In genomic region chr4:75821216-75821615, GRCh38 we compare ENCODE assay signal across 24 cellular contexts.
A peak's percentile ranks its signal among the peaks of the same experiment; 100 is the strongest.
DNase-seq lines count a peak whose midpoint lies in the region; ATAC-seq, FAIRE-seq and TF ChIP-seq lines count a peak whose summit lies in the region.
"Had no signal": no experiment of that assay in that cellular context is flagged by ENCODE, and none has a peak within 500 bp of the region (broad histone marks: within the 10 kb centered on the region; RNA-seq: fewer than 3 reads in every experiment).

No MANE protein-coding gene starts in this region.

- H3K4me1 Mint-ChIP-seq in activated naive CD4-positive, alpha-beta T cell treated with anti-CD3 and anti-CD28 coated beads for 36 hours (ENCODE audit: low read depth) = peaks cover 4% of the 10 kb centered on the region
- H3K4me1 Mint-ChIP-seq in GM23338 = no peaks in the 10 kb centered on the region
- H3K4me1 Mint-ChIP-seq: B cell; CD4-positive, CD25-positive, alpha-beta regulatory T cell had no signal

- in situ Hi-C loops in K562 (cut with MboI) = no loop called here

- TF ChIP-seq POLR2A in K562 (conservative IDR thresholded peaks at IDR 0.05) = no peak

- no peak overlapping the region for H3K4me3 ChIP-seq in GM23338
- H3K4me3 ChIP-seq in K562 = no peak overlapping the region
- H3K4me3 ChIP-seq: BLaER1 had no signal

- H3K9me3 Mint-ChIP-seq in activated naive CD4-positive, alpha-beta T cell treated with anti-CD3 and anti-CD28 coated beads for 36 hours = no peaks in the 10 kb centered on the region
- no peaks in the 10 kb centered on the region for H3K9me3 Mint-ChIP-seq in GM23338
- H3K9me3 Mint-ChIP-seq: CD4-positive, CD25-positive, alpha-beta regulatory T cell; CD8-positive, alpha-beta T cell had no signal

- peaks cover 3% of the 10 kb centered on the region for H3K9me1 ChIP-seq in K562 (ENCODE audit: control insufficient read depth, insufficient read depth, low read length)

- FAIRE-seq in K562 (lab: Jason Lieb, UNC) = no peak
- FAIRE-seq: A204.1, D721Med, GM12891, GM18507, H1 had no signal

- no peak overlapping the region for H3K9ac ChIP-seq in K562 (ENCODE audit: insufficient read depth in 1 of 2, low read depth in 2 of 2, low read length in 2 of 2)
- H3K9ac ChIP-seq: BLaER1 had no signal

- H2AFZ ChIP-seq in GM23338 (0 out of 2 replicates have a peak overlapping the region, but pooled peaks have one; percentile 16), K562 (ENCODE audit: low read depth, low read length) (peak overlapping the region; percentile 76)

- POLR2A ChIA-PET in K562 (lab: Yijun Ruan, JAX) = no interaction called here

- DNase-seq in NOMO-1 treated with DMSO at 0.1 percent for 48 hours (lab: John Stamatoyannopoulos, UW; ENCODE audit: unreplicated experiment) = peak; percentile 8
- no peak for DNase-seq in NOMO-1 treated with dmso at 0.1 percent for 144 hours (lab: John Stamatoyannopoulos, UW; ENCODE audit: unreplicated experiment)
- no peak for DNase-seq in activated naive CD4-positive, alpha-beta T cell treated with anti-CD3 and anti-CD28 coated beads for 36 hours
- no peak for DNase-seq in activated naive CD4-positive, alpha-beta T cell treated with anti-CD3 and anti-CD28 coated beads, Interleukin-2, amount 50 U/mL, for 16 hours
- no peak for DNase-seq in GM23338 (ENCODE audit: low spot score)
- no peak for DNase-seq in K562 (ENCODE audit: extremely low read depth in 1 of 4, low spot score in 3 of 4)
- DNase-seq: Caco-2; CD4-positive, CD25-positive, alpha-beta regulatory T cell; CD8-positive, alpha-beta T cell; DMS 273 treated with DMSO at 0.1 percent for 48 hours; DMS79; GDM1; H7 had no signal

- no peaks in the 10 kb centered on the region for H3K36me3 Mint-ChIP-seq in activated naive CD4-positive, alpha-beta T cell treated with anti-CD3 and anti-CD28 coated beads for 36 hours (ENCODE audit: low read depth)
- no peaks in the 10 kb centered on the region for H3K36me3 Mint-ChIP-seq in GM23338 (ENCODE audit: low read depth)

- no peak for ATAC-seq in GM23338
- ATAC-seq in K562 = no peak
- no peak for ATAC-seq in GM19328 (IDR thresholded peaks at IDR 0.05; ENCODE audit: unreplicated experiment)
- ATAC-seq in HG03565 (IDR thresholded peaks at IDR 0.05; ENCODE audit: unreplicated experiment) = no peak
- ATAC-seq: CD8-positive, alpha-beta T cell had no signal

- no peaks in the 10 kb centered on the region for H3K9me2 ChIP-seq in GM23338 (ENCODE audit: insufficient read depth)

- TF ChIP-seq CTCF in GM23338 (conservative IDR thresholded peaks at IDR 0.05; ENCODE audit: low read depth in 2 of 2) = no peak
- no peak for TF ChIP-seq CTCF in K562 (IDR thresholded peaks at IDR 0.05 in 2 of 3, conservative IDR thresholded peaks at IDR 0.05 in 1 of 3; ENCODE audit: insufficient read depth in 2 of 3, low read depth in 1 of 3, low read length in 3 of 3)

- H3K4me2 ChIP-seq in GM23338 = no peak overlapping the region
- no peak overlapping the region for H3K4me2 ChIP-seq in K562 (ENCODE audit: insufficient read depth, low read length)
- H3K4me2 ChIP-seq: BLaER1 had no signal

- peaks cover 3% of the 10 kb centered on the region; the same call in 1 of the 2 replicates for H3F3A ChIP-seq in GM23338 (replicated peaks; ENCODE audit: low read depth)

- no peaks in the 10 kb centered on the region for H3K9me3 ChIP-seq in K562 (replicated peaks; ENCODE audit: control insufficient read depth, insufficient read depth, low read depth, low read length)
- H3K9me3 ChIP-seq: BLaER1, Caco-2 had no signal

- H3K27ac ChIP-seq in GM23338 (ENCODE audit: low read depth) = no peak overlapping the region
- no peak overlapping the region for H3K27ac ChIP-seq in K562 (ENCODE audit: extremely low read depth, low read depth, low read length)
- H3K27ac ChIP-seq: 22Rv1, BLaER1, C4-2B had no signal

- no peaks in the 10 kb centered on the region for H3K4me1 ChIP-seq in GM23338 (ENCODE audit: insufficient read depth)
- H3K4me1 ChIP-seq in K562 (replicated peaks in 1 of 2; ENCODE audit: control insufficient read depth in 2 of 2, insufficient read depth in 2 of 2, low read length in 2 of 2) = no peaks in the 10 kb centered on the region
- H3K4me1 ChIP-seq: BLaER1 had no signal

- no peak for TF ChIP-seq RAD21 in K562 (CRISPR knock-in tag; conservative IDR thresholded peaks at IDR 0.05 in 1 of 2, IDR thresholded peaks at IDR 0.05 in 1 of 2)

- intact Hi-C loops in activated naive CD4-positive, alpha-beta T cell treated with anti-CD3 and anti-CD28 coated beads for 36 hours (cut with micrococcal nuclease) = no loop called here
- intact Hi-C loops in K562 (cut with micrococcal nuclease) = no loop called here

- no peak for TF ChIP-seq EP300 in K562 (IDR thresholded peaks at IDR 0.05; ENCODE audit: low read length)

- no peaks in the 10 kb centered on the region for H3K27me3 ChIP-seq in GM23338 (ENCODE audit: insufficient read depth)
- H3K27me3 ChIP-seq in K562 (ENCODE audit: control insufficient read depth in 2 of 2, insufficient read depth in 2 of 2, low read length in 2 of 2) = no peaks in the 10 kb centered on the region
- H3K27me3 ChIP-seq: BLaER1 had no signal

- H3K27me3 Mint-ChIP-seq in activated naive CD4-positive, alpha-beta T cell treated with anti-CD3 and anti-CD28 coated beads for 36 hours (ENCODE audit: low read depth) = peaks cover 3% of the 10 kb centered on the region
- peaks cover 3% of the 10 kb centered on the region for H3K27me3 Mint-ChIP-seq in GM23338 (ENCODE audit: insufficient read depth, low read depth, poor library complexity)
- H3K27me3 Mint-ChIP-seq: CD4-positive, CD25-positive, alpha-beta regulatory T cell had no signal

- WGBS in K562 (ENCODE audit: insufficient coverage, low coverage, missing lambda C conversion rate) = 24% methylated on average over 3 of the region's 3 CpGs

- H3K36me3 ChIP-seq in GM23338 (ENCODE audit: insufficient read depth) = no peaks in the 10 kb centered on the region
- no peaks in the 10 kb centered on the region for H3K36me3 ChIP-seq in K562 (ENCODE audit: control insufficient read depth, insufficient read depth, low read length)

- CTCF ChIA-PET in activated naive CD4-positive, alpha-beta T cell treated with anti-CD3 and anti-CD28 coated beads for 36 hours (lab: Charles Lee) = no interaction called here
- CTCF ChIA-PET in K562 (lab: Yijun Ruan, JAX; ENCODE audit: low intra/inter-chr PET ratio) = no interaction called here

- no TSS peak for BruUV-seq in K562 (replicated peaks; lab: Mats Ljungman, UMichigan)

- H3K4me3 Mint-ChIP-seq in activated naive CD4-positive, alpha-beta T cell treated with anti-CD3 and anti-CD28 coated beads for 36 hours = no peak overlapping the region
- H3K4me3 Mint-ChIP-seq in GM23338 = no peak overlapping the region
- H3K4me3 Mint-ChIP-seq: B cell; CD4-positive, CD25-positive, alpha-beta regulatory T cell; CD8-positive, alpha-beta T cell had no signal

- peak overlapping the region; percentile 15 for H3K27ac Mint-ChIP-seq in activated naive CD4-positive, alpha-beta T cell treated with anti-CD3 and anti-CD28 coated beads for 36 hours
- H3K27ac Mint-ChIP-seq in GM23338 = no peak overlapping the region
- H3K27ac Mint-ChIP-seq: B cell; CD4-positive, CD25-positive, alpha-beta regulatory T cell; CD8-positive, alpha-beta T cell had no signal

- H3K79me2 ChIP-seq in GM23338 (replicated peaks; ENCODE audit: insufficient read depth) (no peaks in the 10 kb centered on the region), K562 (ENCODE audit: control insufficient read depth, insufficient read depth, low read length) (no peaks in the 10 kb centered on the region)

- no peaks in the 10 kb centered on the region for H4K20me1 ChIP-seq in GM23338 (replicated peaks; ENCODE audit: insufficient read depth)
- no peaks in the 10 kb centered on the region for H4K20me1 ChIP-seq in K562 (replicated peaks; ENCODE audit: control insufficient read depth, insufficient read depth, low read length)
- H4K20me1 ChIP-seq: BLaER1 had no signal

TF ChIP-seq in GM23338, 12 proteins besides CTCF, POLR2A, EP300 and RAD21:
- TF ChIP-seq JUNB (IDR thresholded peaks at IDR 0.05; ENCODE audit: unreplicated experiment) (no peak), ZNF114 (CRISPR knock-in tag; IDR thresholded peaks at IDR 0.05) (no peak)
